Comparison of ENCODE assay signal across 8 cellular contexts in genomic region chrX:19343462-19344206, GRCh38. TPM values are rescaled to one million over a fixed set of nuclear protein-coding genes. Genes with fewer than 3 reads are reported as not detected.
DNase-seq lines count a peak whose midpoint lies in the region; ATAC-seq and TF ChIP-seq lines count a peak whose summit lies in the region.

TSS of gene PDHA1 (plus strand) at chrX:19343927. CDS start at chrX:19344038, 111 bp downstream.

- peak within 1 kb of the TSS; percentile 37 for H3K9ac ChIP-seq in parathyroid adenoma

- no peaks in the 10 kb centered on the region for H3K27me3 Mint-ChIP-seq in activated naive CD8-positive, alpha-beta T cell treated with anti-CD3 and anti-CD28 coated beads, Interleukin-2, amount 50 U/mL, for 24 hours

- peak in 1 of 2 donors; percentile 76 for TF ChIP-seq POLR2A in tibial nerve (IDR thresholded peaks at IDR 0.05)

- DNase-seq in GM12865 (ENCODE audit: low read depth) (peak; percentile 93), NCI-H1417 treated with DMSO at 0.1 percent for 48 hours (lab: John Stamatoyannopoulos, UW) (peak; percentile 75), SW480 (ENCODE audit: low spot score) (peak; percentile 93), Right ventricle myocardium inferior (ENCODE audit: missing footprints) (peak; percentile 97), tibial nerve (ENCODE audit: low spot score in 2 of 2) (peak; percentile 84 to 86)
- DNase-seq in activated naive CD8-positive, alpha-beta T cell treated with anti-CD3 and anti-CD28 coated beads, Interleukin-2, amount 50 U/mL, for 24 hours: peak; percentile 89

- peak within 1 kb of the TSS; percentile 78 for H3K27ac Mint-ChIP-seq in activated naive CD8-positive, alpha-beta T cell treated with anti-CD3 and anti-CD28 coated beads, Interleukin-2, amount 50 U/mL, for 24 hours

- H3K36me3 ChIP-seq in parathyroid adenoma (ENCODE audit: control insufficient read depth, insufficient read depth, low read length) (no peaks in the 10 kb centered on the region), tibial nerve (no peaks in the 10 kb centered on the region)

- ATAC-seq in HG02763 (IDR thresholded peaks at IDR 0.05; ENCODE audit: unreplicated experiment) (peak; percentile 97), Right ventricle myocardium inferior (peak; percentile 98)
- ATAC-seq in activated naive CD8-positive, alpha-beta T cell treated with anti-CD3 and anti-CD28 coated beads, Interleukin-2, amount 50 U/mL, for 24 hours: peak; percentile 98

- TF ChIP-seq EP300 in tibial nerve (IDR thresholded peaks at IDR 0.05): peak; percentile 66 to 87

- TF ChIP-seq CTCF in GM12865 (IDR thresholded peaks at IDR 0.05; ENCODE audit: insufficient read depth, low read depth, low read length, missing control alignments) (no peak), parathyroid adenoma (IDR thresholded peaks at IDR 0.05) (no peak), tibial nerve (IDR thresholded peaks at IDR 0.05) (no peak)

- H3K4me1 ChIP-seq in parathyroid adenoma (peaks cover 6% of the 10 kb centered on the region), tibial nerve (peaks cover 0 to 25% (median 4%) of the 10 kb centered on the region in 4 donors)

- no peaks in the 10 kb centered on the region for H3K9me3 ChIP-seq in parathyroid adenoma (ENCODE audit: control insufficient read depth, low read length)
- no peaks in the 10 kb centered on the region for H3K9me3 ChIP-seq in tibial nerve

- peaks cover 28% of the 10 kb centered on the region for H3K4me1 Mint-ChIP-seq in activated naive CD8-positive, alpha-beta T cell treated with anti-CD3 and anti-CD28 coated beads, Interleukin-2, amount 50 U/mL, for 24 hours

- no peaks in the 10 kb centered on the region for H3K9me3 Mint-ChIP-seq in activated naive CD8-positive, alpha-beta T cell treated with anti-CD3 and anti-CD28 coated beads, Interleukin-2, amount 50 U/mL, for 24 hours

- peak within 1 kb of the TSS; percentile 83 for H3K4me3 Mint-ChIP-seq in activated naive CD8-positive, alpha-beta T cell treated with anti-CD3 and anti-CD28 coated beads, Interleukin-2, amount 50 U/mL, for 24 hours

- 2 to 35% methylated on average over 6 to 57 of the region's 64 CpGs for WGBS in tibial nerve, 2 donors

- H3K4me3 ChIP-seq in GM12865 (ENCODE audit: low read depth, low read length) (peak within 1 kb of the TSS; percentile 85), parathyroid adenoma (ENCODE audit: low read depth, low read length) (peak within 1 kb of the TSS; percentile 72), tibial nerve (peak within 1 kb of the TSS; percentile 57 to 87 (median 63))

- peak within 1 kb of the TSS; percentile 89 for H3K27ac ChIP-seq in parathyroid adenoma
- H3K27ac ChIP-seq in tibial nerve: peak within 1 kb of the TSS; percentile 77 to 91 (median 86)

- H3K79me2 ChIP-seq in parathyroid adenoma: peaks cover 6% of the 10 kb centered on the region

- H3K27me3 ChIP-seq in parathyroid adenoma (ENCODE audit: control insufficient read depth, insufficient read depth, low read length): no peaks in the 10 kb centered on the region
- no peaks in the 10 kb centered on the region for H3K27me3 ChIP-seq in tibial nerve

- peaks cover 4% of the 10 kb centered on the region for H3K36me3 Mint-ChIP-seq in activated naive CD8-positive, alpha-beta T cell treated with anti-CD3 and anti-CD28 coated beads, Interleukin-2, amount 50 U/mL, for 24 hours (ENCODE audit: low read depth)

- peak within 1 kb of the TSS; percentile 86 for H2AFZ ChIP-seq in parathyroid adenoma

- intact Hi-C loops in Right ventricle myocardium inferior (cut with DNase I): loop anchor here (5.0 kb wide), 1 partner anchor 361 kb away; the partner anchor contains the start of gene PHKA2

- peak within 1 kb of the TSS; percentile 65 for H3K4me2 ChIP-seq in parathyroid adenoma (ENCODE audit: low read length)

RNA-seq across cellular contexts. Expression of gene PDHA1, which starts in this region (rescaled TPM):
- 1,288 TPM for total RNA-seq in Right ventricle myocardium inferior
- total RNA-seq in tibial nerve: 10 to 100 TPM; 45.6 to 99.6 (median 72.2) TPM

Comparison
In these comparisons a context has a peak if more than half of its experiments do, and no peak if none do; other contexts are left out.
1. Peak in every context shown above with its lines: DNase-seq, ATAC-seq, H3K4me3 ChIP-seq and H3K27ac ChIP-seq.
2. RNA of gene PDHA1 (total RNA-seq): 1,288 TPM in Right ventricle myocardium inferior (single experiment); 45.6 to 99.6 TPM in tibial nerve; every median in the first group is over 10 times any median in the second.